Comparison of ENCODE assay signal across 8 cellular contexts in genomic region chr9:39791356-39791755, GRCh38.
DNase-seq lines count a peak whose midpoint lies in the region; ATAC-seq, FAIRE-seq and TF ChIP-seq lines count a peak whose summit lies in the region.
"Not testable (repeated sequence)": the region's sequence is repeated elsewhere in the genome, so short reads cannot be mapped to it uniquely, and the experiment has no call there.

No MANE protein-coding gene starts in this region.

- intact Hi-C loops in K562 (cut with micrococcal nuclease); left ventricle myocardium inferior (cut with micrococcal nuclease); ovary (cut with DNase I); upper lobe of right lung (cut with DNase I): not testable (repeated sequence)

- ATAC-seq in GM21576 (IDR thresholded peaks at IDR 0.05; ENCODE audit: unreplicated experiment): peak; percentile 100
- peak; percentile 98 for ATAC-seq in HG03097 (IDR thresholded peaks at IDR 0.05; ENCODE audit: low FRiP score, unreplicated experiment)
- ATAC-seq in T-cell (replicated peaks in 1 of 4): peak; percentile 94 to 100 (median 98)
- peak; percentile 99 for ATAC-seq in K562
- peak; percentile 100 for ATAC-seq in upper lobe of right lung

- H3K9ac ChIP-seq in K562 (ENCODE audit: insufficient read depth in 1 of 2, low read depth in 2 of 2, low read length in 2 of 2): not testable (repeated sequence)

- FAIRE-seq in GM18507 (lab: Jason Lieb, UNC) (peak; percentile 87), K562 (lab: Jason Lieb, UNC) (peak; percentile 93)

- not testable (repeated sequence) for H4K20me1 ChIP-seq in K562 (replicated peaks; ENCODE audit: control insufficient read depth, insufficient read depth, low read length)

- not testable (repeated sequence) for DNase-seq in GM18507 (ENCODE audit: extremely low spot score, insufficient read length, low read depth); K562 (ENCODE audit: extremely low read depth in 1 of 4, low spot score in 3 of 4)
- DNase-seq in T-cell: peak in 13 of 34 experiments; percentile 0 to 52 (median 10)
- DNase-seq in left ventricle myocardium inferior: peak; percentile 48
- DNase-seq in ovary: peak; percentile 31 to 67 (median 57)
- peak; percentile 73 for DNase-seq in upper lobe of right lung

- H3K36me3 Mint-ChIP-seq in T-cell: not testable (repeated sequence)

- not testable (repeated sequence) for H3K4me1 Mint-ChIP-seq in T-cell

- H3K4me2 ChIP-seq in K562 (ENCODE audit: insufficient read depth, low read length): not testable (repeated sequence)

- H3K4me3 ChIP-seq in K562: not testable (repeated sequence)
- H3K4me3 ChIP-seq in left ventricle myocardium inferior (peak overlapping the region; percentile 54), ovary (peak overlapping the region; percentile 33), upper lobe of right lung (peak overlapping the region; percentile 45)

- H3K4me3 Mint-ChIP-seq in T-cell: not testable (repeated sequence)

- not testable (repeated sequence) for H3K9me1 ChIP-seq in K562 (ENCODE audit: control insufficient read depth, insufficient read depth, low read length)

- H3K79me2 ChIP-seq in K562 (ENCODE audit: control insufficient read depth, insufficient read depth, low read length): not testable (repeated sequence)

- not testable (repeated sequence) for TF ChIP-seq EP300 in K562 (IDR thresholded peaks at IDR 0.05; ENCODE audit: low read length); ovary (IDR thresholded peaks at IDR 0.05)

- not testable (repeated sequence) for H3K27me3 Mint-ChIP-seq in T-cell

- H3K36me3 ChIP-seq in K562 (ENCODE audit: control insufficient read depth, insufficient read depth, low read length); left ventricle myocardium inferior; ovary; upper lobe of right lung: not testable (repeated sequence)

- TF ChIP-seq RAD21 in K562 (CRISPR knock-in tag; conservative IDR thresholded peaks at IDR 0.05 in 1 of 2, IDR thresholded peaks at IDR 0.05 in 1 of 2): not testable (repeated sequence)

- in situ Hi-C loops in K562 (cut with MboI): not testable (repeated sequence)

- CTCF ChIA-PET in T-cell (lab: Charles Lee); K562 (lab: Yijun Ruan, JAX; ENCODE audit: low intra/inter-chr PET ratio): not testable (repeated sequence)

- not testable (repeated sequence) for TF ChIP-seq CTCF in K562 (IDR thresholded peaks at IDR 0.05 in 2 of 3, conservative IDR thresholded peaks at IDR 0.05 in 1 of 3; ENCODE audit: insufficient read depth in 2 of 3, low read depth in 1 of 3, low read length in 3 of 3); ovary (IDR thresholded peaks at IDR 0.05)
- peak; percentile 23 for TF ChIP-seq CTCF in left ventricle myocardium inferior (IDR thresholded peaks at IDR 0.05; ENCODE audit: borderline replicate concordance)
- TF ChIP-seq CTCF in upper lobe of right lung (IDR thresholded peaks at IDR 0.05): peak; percentile 17

- not testable (repeated sequence) for TF ChIP-seq POLR2A in K562 (conservative IDR thresholded peaks at IDR 0.05); ovary (IDR thresholded peaks at IDR 0.05)

- H3K27ac ChIP-seq in K562 (ENCODE audit: extremely low read depth, low read depth, low read length); ovary; upper lobe of right lung: not testable (repeated sequence)
- H3K27ac ChIP-seq in left ventricle myocardium inferior (replicated peaks): peak overlapping the region; percentile 59

- 18% methylated on average over 12 of the region's 31 CpGs for WGBS in K562 (ENCODE audit: insufficient coverage, low coverage, missing lambda C conversion rate)
- 3 to 5% (median 5%) methylated on average over 15 to 19 of the region's 31 CpGs for WGBS in ovary, 3 donors

- H3K9me3 ChIP-seq in K562 (replicated peaks; ENCODE audit: control insufficient read depth, insufficient read depth, low read depth, low read length); left ventricle myocardium inferior (replicated peaks); ovary; upper lobe of right lung: not testable (repeated sequence)

- H3K27me3 ChIP-seq in K562 (ENCODE audit: control insufficient read depth in 2 of 2, insufficient read depth in 2 of 2, low read length in 2 of 2); left ventricle myocardium inferior (ENCODE audit: low read depth); ovary; upper lobe of right lung: not testable (repeated sequence)

- not testable (repeated sequence) for H3K27ac Mint-ChIP-seq in T-cell

- not testable (repeated sequence) for BruUV-seq in K562 (replicated peaks; lab: Mats Ljungman, UMichigan)

- not testable (repeated sequence) for H3K4me1 ChIP-seq in K562 (replicated peaks in 1 of 2; ENCODE audit: control insufficient read depth in 2 of 2, insufficient read depth in 2 of 2, low read length in 2 of 2); left ventricle myocardium inferior; ovary (ENCODE audit: insufficient read depth); upper lobe of right lung

- POLR2A ChIA-PET in T-cell (lab: Charles Lee); K562 (lab: Yijun Ruan, JAX): not testable (repeated sequence)

- not testable (repeated sequence) for H3K9me3 Mint-ChIP-seq in T-cell

- not testable (repeated sequence) for H2AFZ ChIP-seq in K562 (ENCODE audit: low read depth, low read length)
